In the genomic region with DNA sequence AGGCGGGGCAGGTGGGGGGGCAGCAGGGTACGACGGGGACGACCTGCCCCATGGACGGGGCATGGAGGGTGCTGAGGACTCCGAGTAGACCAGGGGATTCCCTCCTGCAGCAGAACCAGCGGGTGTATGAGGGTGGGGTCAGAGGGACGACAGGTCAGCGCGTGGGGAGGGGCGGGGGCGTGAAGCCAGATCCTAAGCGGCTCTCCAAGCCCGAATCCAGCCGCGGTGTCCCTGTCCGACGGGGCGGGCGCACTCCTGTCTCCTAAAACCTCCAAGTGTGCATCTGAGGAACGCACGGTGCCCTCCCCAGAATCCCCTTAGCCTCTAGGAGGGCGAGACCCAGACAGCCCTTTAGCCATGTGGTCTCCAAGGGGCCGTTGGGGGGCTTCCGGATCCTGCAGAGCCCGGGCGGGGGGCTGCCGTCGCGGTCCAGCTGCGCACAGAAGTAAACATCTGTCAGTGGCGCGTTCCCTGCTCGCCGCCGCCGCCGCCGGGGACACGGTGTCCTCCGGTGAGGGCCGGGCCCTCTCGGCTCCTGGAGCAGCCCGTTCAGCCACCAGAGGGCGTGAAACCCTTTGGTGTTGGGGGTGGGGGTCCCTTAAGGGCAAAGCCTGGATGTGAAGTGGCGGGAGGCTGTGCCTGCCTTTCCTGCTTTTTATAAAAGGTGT, we compare ENCODE assay signal across 1 cellular context.
TF ChIP-seq lines count a peak whose summit lies in the region.

No MANE protein-coding gene starts in this region.

TF ChIP-seq in A549, 52 proteins besides CTCF, POLR2A, EP300 and RAD21:
- TF ChIP-seq SMC3 (IDR thresholded peaks at IDR 0.05) (peak; percentile 67), HOXB5 (CRISPR knock-in tag; IDR thresholded peaks at IDR 0.05) (no peak)
